In the genomic region with DNA sequence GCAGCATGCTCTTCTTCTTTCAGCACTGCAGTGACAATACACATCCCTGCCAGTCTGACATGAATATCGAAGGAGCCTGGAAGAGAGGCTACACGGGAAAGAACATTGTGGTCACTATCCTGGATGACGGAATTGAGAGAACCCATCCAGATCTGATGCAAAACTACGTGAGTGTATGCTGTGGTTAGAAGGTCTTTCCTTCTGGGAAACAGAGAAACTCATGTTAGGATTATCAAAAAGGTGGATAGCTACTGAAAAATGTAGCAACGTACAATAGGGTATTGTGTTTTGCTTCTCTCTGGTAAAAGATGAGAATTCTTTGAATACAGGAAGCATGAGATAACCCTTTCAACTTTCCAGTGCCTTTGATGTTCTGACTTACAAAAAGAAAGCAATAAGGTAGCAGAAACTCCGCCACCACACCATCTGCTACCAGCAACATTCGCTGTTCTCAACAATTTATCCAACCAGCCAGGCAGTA, we compare ENCODE assay signal across 1 cellular context.
TF ChIP-seq lines count a peak whose summit lies in the region.

No MANE protein-coding gene starts in this region.

TF ChIP-seq in GM23338, 12 proteins besides CTCF, POLR2A, EP300 and RAD21 (continued from another document):
- TF ChIP-seq, protein P1, sequence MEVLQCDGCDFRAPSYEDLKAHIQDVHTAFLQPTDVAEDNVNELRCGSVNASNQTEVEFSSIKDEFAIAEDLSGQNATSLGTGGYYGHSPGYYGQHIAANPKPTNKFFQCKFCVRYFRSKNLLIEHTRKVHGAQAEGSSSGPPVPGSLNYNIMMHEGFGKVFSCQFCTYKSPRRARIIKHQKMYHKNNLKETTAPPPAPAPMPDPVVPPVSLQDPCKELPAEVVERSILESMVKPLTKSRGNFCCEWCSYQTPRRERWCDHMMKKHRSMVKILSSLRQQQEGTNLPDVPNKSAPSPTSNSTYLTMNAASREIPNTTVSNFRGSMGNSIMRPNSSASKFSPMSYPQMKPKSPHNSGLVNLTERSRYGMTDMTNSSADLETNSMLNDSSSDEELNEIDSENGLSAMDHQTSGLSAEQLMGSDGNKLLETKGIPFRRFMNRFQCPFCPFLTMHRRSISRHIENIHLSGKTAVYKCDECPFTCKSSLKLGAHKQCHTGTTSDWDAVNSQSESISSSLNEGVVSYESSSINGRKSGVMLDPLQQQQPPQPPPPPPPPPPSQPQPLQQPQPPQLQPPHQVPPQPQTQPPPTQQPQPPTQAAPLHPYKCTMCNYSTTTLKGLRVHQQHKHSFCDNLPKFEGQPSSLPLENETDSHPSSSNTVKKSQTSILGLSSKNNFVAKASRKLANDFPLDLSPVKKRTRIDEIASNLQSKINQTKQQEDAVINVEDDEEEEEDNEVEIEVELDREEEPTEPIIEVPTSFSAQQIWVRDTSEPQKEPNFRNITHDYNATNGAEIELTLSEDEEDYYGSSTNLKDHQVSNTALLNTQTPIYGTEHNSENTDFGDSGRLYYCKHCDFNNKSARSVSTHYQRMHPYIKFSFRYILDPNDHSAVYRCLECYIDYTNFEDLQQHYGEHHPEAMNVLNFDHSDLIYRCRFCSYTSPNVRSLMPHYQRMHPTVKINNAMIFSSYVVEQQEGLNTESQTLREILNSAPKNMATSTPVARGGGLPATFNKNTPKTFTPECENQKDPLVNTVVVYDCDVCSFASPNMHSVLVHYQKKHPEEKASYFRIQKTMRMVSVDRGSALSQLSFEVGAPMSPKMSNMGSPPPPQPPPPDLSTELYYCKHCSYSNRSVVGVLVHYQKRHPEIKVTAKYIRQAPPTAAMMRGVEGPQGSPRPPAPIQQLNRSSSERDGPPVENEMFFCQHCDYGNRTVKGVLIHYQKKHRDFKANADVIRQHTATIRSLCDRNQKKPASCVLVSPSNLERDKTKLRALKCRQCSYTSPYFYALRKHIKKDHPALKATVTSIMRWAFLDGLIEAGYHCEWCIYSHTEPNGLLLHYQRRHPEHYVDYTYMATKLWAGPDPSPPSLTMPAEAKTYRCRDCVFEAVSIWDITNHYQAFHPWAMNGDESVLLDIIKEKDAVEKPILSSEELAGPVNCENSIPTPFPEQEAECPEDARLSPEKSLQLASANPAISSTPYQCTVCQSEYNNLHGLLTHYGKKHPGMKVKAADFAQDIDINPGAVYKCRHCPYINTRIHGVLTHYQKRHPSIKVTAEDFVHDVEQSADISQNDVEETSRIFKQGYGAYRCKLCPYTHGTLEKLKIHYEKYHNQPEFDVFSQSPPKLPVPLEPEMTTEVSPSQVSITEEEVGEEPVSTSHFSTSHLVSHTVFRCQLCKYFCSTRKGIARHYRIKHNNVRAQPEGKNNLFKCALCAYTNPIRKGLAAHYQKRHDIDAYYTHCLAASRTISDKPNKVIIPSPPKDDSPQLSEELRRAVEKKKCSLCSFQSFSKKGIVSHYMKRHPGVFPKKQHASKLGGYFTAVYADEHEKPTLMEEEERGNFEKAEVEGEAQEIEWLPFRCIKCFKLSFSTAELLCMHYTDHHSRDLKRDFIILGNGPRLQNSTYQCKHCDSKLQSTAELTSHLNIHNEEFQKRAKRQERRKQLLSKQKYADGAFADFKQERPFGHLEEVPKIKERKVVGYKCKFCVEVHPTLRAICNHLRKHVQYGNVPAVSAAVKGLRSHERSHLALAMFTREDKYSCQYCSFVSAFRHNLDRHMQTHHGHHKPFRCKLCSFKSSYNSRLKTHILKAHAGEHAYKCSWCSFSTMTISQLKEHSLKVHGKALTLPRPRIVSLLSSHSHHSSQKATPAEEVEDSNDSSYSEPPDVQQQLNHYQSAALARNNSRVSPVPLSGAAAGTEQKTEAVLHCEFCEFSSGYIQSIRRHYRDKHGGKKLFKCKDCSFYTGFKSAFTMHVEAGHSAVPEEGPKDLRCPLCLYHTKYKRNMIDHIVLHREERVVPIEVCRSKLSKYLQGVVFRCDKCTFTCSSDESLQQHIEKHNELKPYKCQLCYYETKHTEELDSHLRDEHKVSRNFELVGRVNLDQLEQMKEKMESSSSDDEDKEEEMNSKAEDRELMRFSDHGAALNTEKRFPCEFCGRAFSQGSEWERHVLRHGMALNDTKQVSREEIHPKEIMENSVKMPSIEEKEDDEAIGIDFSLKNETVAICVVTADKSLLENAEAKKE (CRISPR knock-in tag; IDR thresholded peaks at IDR 0.05), result no peak
- TF ChIP-seq, protein P2, sequence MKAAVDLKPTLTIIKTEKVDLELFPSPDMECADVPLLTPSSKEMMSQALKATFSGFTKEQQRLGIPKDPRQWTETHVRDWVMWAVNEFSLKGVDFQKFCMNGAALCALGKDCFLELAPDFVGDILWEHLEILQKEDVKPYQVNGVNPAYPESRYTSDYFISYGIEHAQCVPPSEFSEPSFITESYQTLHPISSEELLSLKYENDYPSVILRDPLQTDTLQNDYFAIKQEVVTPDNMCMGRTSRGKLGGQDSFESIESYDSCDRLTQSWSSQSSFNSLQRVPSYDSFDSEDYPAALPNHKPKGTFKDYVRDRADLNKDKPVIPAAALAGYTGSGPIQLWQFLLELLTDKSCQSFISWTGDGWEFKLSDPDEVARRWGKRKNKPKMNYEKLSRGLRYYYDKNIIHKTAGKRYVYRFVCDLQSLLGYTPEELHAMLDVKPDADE (IDR thresholded peaks at IDR 0.05), result no peak
- TF ChIP-seq EZH2phosphoT487 (IDR thresholded peaks at IDR 0.05; ENCODE audit: unreplicated experiment) (no peak), NANOG (IDR thresholded peaks at IDR 0.05; ENCODE audit: borderline replicate concordance) (no peak), ZNF331 (CRISPR knock-in tag; IDR thresholded peaks at IDR 0.05; ENCODE audit: low read depth) (no peak), POLR2AphosphoS5 (IDR thresholded peaks at IDR 0.05; ENCODE audit: low read depth) (no peak), CREB1 (CRISPR knock-in tag; IDR thresholded peaks at IDR 0.05; ENCODE audit: low read depth) (no peak), JUNB (IDR thresholded peaks at IDR 0.05; ENCODE audit: unreplicated experiment) (no peak), EZH2 (IDR thresholded peaks at IDR 0.05; ENCODE audit: low read depth, unreplicated experiment) (no peak), ZNF114 (CRISPR knock-in tag; IDR thresholded peaks at IDR 0.05) (no peak)
- TF ChIP-seq, protein P3, sequence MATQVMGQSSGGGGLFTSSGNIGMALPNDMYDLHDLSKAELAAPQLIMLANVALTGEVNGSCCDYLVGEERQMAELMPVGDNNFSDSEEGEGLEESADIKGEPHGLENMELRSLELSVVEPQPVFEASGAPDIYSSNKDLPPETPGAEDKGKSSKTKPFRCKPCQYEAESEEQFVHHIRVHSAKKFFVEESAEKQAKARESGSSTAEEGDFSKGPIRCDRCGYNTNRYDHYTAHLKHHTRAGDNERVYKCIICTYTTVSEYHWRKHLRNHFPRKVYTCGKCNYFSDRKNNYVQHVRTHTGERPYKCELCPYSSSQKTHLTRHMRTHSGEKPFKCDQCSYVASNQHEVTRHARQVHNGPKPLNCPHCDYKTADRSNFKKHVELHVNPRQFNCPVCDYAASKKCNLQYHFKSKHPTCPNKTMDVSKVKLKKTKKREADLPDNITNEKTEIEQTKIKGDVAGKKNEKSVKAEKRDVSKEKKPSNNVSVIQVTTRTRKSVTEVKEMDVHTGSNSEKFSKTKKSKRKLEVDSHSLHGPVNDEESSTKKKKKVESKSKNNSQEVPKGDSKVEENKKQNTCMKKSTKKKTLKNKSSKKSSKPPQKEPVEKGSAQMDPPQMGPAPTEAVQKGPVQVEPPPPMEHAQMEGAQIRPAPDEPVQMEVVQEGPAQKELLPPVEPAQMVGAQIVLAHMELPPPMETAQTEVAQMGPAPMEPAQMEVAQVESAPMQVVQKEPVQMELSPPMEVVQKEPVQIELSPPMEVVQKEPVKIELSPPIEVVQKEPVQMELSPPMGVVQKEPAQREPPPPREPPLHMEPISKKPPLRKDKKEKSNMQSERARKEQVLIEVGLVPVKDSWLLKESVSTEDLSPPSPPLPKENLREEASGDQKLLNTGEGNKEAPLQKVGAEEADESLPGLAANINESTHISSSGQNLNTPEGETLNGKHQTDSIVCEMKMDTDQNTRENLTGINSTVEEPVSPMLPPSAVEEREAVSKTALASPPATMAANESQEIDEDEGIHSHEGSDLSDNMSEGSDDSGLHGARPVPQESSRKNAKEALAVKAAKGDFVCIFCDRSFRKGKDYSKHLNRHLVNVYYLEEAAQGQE (IDR thresholded peaks at IDR 0.05; ENCODE audit: unreplicated experiment), result no peak
